Comparison of ENCODE assay signal across 10 cellular contexts in the genomic region with DNA sequence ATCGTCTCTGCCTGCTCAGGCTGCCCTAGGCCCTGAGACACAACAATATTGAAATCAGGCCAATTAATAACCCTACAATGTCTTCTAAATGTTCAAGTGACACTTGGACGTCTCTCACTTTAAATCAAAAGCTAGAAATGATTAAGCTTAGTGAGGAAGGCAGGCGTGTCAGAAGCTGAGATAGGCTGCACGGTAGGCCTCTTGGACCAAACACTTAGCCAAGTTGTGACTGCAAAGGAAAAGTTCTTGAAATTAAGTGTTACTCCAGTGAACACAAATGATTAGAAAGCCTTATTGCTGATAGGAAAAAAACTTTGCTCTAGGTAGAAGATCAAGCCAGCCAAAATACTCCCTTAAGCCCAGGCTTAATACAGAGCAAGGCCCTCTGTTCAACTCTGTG. TPM values are rescaled to one million over a fixed set of nuclear protein-coding genes. Genes with fewer than 3 reads are reported as not detected.
DNase-seq lines count a peak whose midpoint lies in the region; ATAC-seq and TF ChIP-seq lines count a peak whose summit lies in the region.
"Had no signal": no experiment of that assay in that cellular context is flagged by ENCODE, and none has a peak within 500 bp of the region (broad histone marks: within the 10 kb centered on the region; RNA-seq: fewer than 3 reads in every experiment).

No MANE protein-coding gene starts in this region.

- peak overlapping the region; percentile 91 for H3K9ac ChIP-seq in Loucy (ENCODE audit: low read depth, low read length, poor library complexity, severe bottlenecking)

- no peak for ATAC-seq in GM21737 (IDR thresholded peaks at IDR 0.05; ENCODE audit: unreplicated experiment)

- CTCF ChIA-PET in CD8-positive, alpha-beta memory T cell (lab: Charles Lee): interaction anchor here (0.9 to 1.6 kb wide), 2 partner anchors 11 to 33 kb away, joined by 3 to 8 read pairs; no protein-coding TSS in a partner anchor

- no peaks in the 10 kb centered on the region for H3K9me3 ChIP-seq in CD8-positive, alpha-beta memory T cell (ENCODE audit: low read length)
- no peaks in the 10 kb centered on the region for H3K9me3 ChIP-seq in Loucy (ENCODE audit: insufficient read depth, low read depth, low read length)

- H3K36me3 ChIP-seq in CD8-positive, alpha-beta memory T cell (ENCODE audit: insufficient read depth, low read length): no peaks in the 10 kb centered on the region
- H3K36me3 ChIP-seq in Loucy (ENCODE audit: insufficient read depth, low read length): no peaks in the 10 kb centered on the region

- H3K36me3 Mint-ChIP-seq in CD8-positive, alpha-beta memory T cell: peaks cover 0 to 26% (median 2%) of the 10 kb centered on the region in 3 donors

- H3K27me3 Mint-ChIP-seq in CD8-positive, alpha-beta memory T cell: no peaks in the 10 kb centered on the region

- H3K9me2 ChIP-seq in Loucy (replicated peaks; ENCODE audit: low read depth, low read length): no peaks in the 10 kb centered on the region

- H3K27ac ChIP-seq in CD8-positive, alpha-beta memory T cell (ENCODE audit: low read depth, low read length): no peak overlapping the region
- H3K27ac ChIP-seq in dorsolateral prefrontal cortex: peak overlapping the region in 40 of 59 donors; percentile 1 to 93 (median 46)

- peak overlapping the region; percentile 93 for H3K4me2 ChIP-seq in Loucy (ENCODE audit: low read depth, low read length, poor library complexity, severe bottlenecking)

- H3K79me2 ChIP-seq in Loucy (ENCODE audit: insufficient read depth, low read length): peaks cover 64% of the 10 kb centered on the region

- no peak for DNase-seq in CD8-positive, alpha-beta memory T cell
- no peak for DNase-seq in dorsolateral prefrontal cortex
- peak; percentile 19 for DNase-seq in pons (ENCODE audit: low spot score)
- DNase-seq in activated CD4-positive, CD25-positive, alpha-beta regulatory T cell treated with anti-CD3 and anti-CD28 coated beads, Interleukin-2, amount 50 U/mL, for 72 hours: no peak
- DNase-seq in Kasumi-1 (lab: John Stamatoyannopoulos, UW): no peak
- no peak for DNase-seq in NCI-H1930 (lab: John Stamatoyannopoulos, UW)
- DNase-seq: activated CD4-positive, alpha-beta T cell treated with anti-CD3 and anti-CD28 coated beads for 1 hour; MM.1S had no signal

- peak overlapping the region; percentile 86 to 99 (median 96) for H3K4me3 Mint-ChIP-seq in CD8-positive, alpha-beta memory T cell

- no peak overlapping the region for H2AFZ ChIP-seq in Loucy (ENCODE audit: low read length)

- peaks cover 51 to 74% (median 72%) of the 10 kb centered on the region in 3 donors for H3K4me1 Mint-ChIP-seq in CD8-positive, alpha-beta memory T cell

- peak overlapping the region; percentile 64 to 97 (median 90) for H3K27ac Mint-ChIP-seq in CD8-positive, alpha-beta memory T cell

- H4K20me1 ChIP-seq in Loucy (ENCODE audit: insufficient read depth, low read length, poor library complexity, severe bottlenecking): peaks cover 50% of the 10 kb centered on the region

- POLR2A ChIA-PET in CD8-positive, alpha-beta memory T cell (lab: Charles Lee): interaction anchor here (1.0 kb wide), 1 partner anchor 145 kb away, joined by 3 read pairs; no protein-coding TSS in a partner anchor

- no peaks in the 10 kb centered on the region for H3K27me3 ChIP-seq in CD8-positive, alpha-beta memory T cell (ENCODE audit: insufficient read depth, low read length, poor library complexity, severe bottlenecking)
- H3K27me3 ChIP-seq in Loucy (ENCODE audit: insufficient read depth, low read length, poor library complexity, severe bottlenecking) (no peaks in the 10 kb centered on the region), dorsolateral prefrontal cortex (no peaks in the 10 kb centered on the region)

- no peaks in the 10 kb centered on the region for H3K9me3 Mint-ChIP-seq in CD8-positive, alpha-beta memory T cell

- intact Hi-C loops in dorsolateral prefrontal cortex (cut with DNase I): no loop called here

- TF ChIP-seq CTCF in Loucy (conservative IDR thresholded peaks at IDR 0.05; ENCODE audit: low read length) (no peak), dorsolateral prefrontal cortex (IDR thresholded peaks at IDR 0.05 in 54 of 56, conservative IDR thresholded peaks at IDR 0.05 in 2 of 56; ENCODE audit: low read depth in 1 of 56, partially characterized antibody in 56 of 56) (no peak)

- peaks cover 37% of the 10 kb centered on the region for H3K4me1 ChIP-seq in CD8-positive, alpha-beta memory T cell (ENCODE audit: insufficient read depth, low read length)
- peaks cover 56% of the 10 kb centered on the region for H3K4me1 ChIP-seq in Loucy (ENCODE audit: insufficient read depth, low read length, poor library complexity, severe bottlenecking)

- H3K4me3 ChIP-seq in CD8-positive, alpha-beta memory T cell (ENCODE audit: low read length): no peak overlapping the region
- H3K4me3 ChIP-seq in Loucy (ENCODE audit: low read length, poor library complexity, severe bottlenecking) (peak overlapping the region; percentile 97), dorsolateral prefrontal cortex (peak overlapping the region in 25 of 59 donors; percentile 6 to 99 (median 96))

- H3F3A ChIP-seq in Loucy (ENCODE audit: low read depth): no peaks in the 10 kb centered on the region

RNA-seq across cellular contexts. Expression of a gene that starts 2.2 kb away (rescaled TPM):
- total RNA-seq in CD8-positive, alpha-beta memory T cell: 10 to 100 TPM; 19.3 to 19.6 TPM
- polyA plus RNA-seq in CD8-positive, alpha-beta memory T cell: 41.9 TPM
- total RNA-seq in dorsolateral prefrontal cortex: 10 to 100 TPM; 12.3 to 28.4 (median 19.4) TPM

RNA-seq across cellular contexts. Expression of a gene that starts 45.3 kb away (rescaled TPM):
- 10 to 100 TPM; 17.5 to 18.6 TPM for total RNA-seq in CD8-positive, alpha-beta memory T cell
- polyA plus RNA-seq in CD8-positive, alpha-beta memory T cell: 20.9 TPM
- total RNA-seq in dorsolateral prefrontal cortex: 10 to 100 TPM; 29.5 to 74.9 (median 50.5) TPM
